1 cellular context compared by ENCODE assay signal in the genomic region with DNA sequence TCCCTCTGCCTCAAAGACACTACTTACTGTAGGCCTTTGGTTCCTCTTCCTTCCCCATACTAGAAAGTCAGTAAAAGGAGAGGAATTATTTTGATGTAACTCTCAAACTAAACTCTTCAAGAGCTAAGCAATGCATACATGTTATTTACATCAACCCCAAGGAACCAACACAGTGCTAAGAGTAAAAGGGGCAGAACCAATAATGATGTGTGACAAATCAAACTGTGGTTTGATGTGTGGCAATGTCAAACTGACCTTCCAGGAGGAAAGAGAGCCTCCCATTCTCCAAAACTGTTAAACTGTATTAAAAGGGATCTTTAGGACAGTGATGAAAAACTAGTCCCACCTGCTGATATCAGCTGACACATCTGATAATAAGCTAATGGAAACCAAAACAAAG.
TF ChIP-seq lines count a peak whose summit lies in the region.

No MANE protein-coding gene starts in this region.

TF ChIP-seq in HepG2, 621 proteins besides CTCF, POLR2A, EP300 and RAD21:
- TF ChIP-seq, protein P1, sequence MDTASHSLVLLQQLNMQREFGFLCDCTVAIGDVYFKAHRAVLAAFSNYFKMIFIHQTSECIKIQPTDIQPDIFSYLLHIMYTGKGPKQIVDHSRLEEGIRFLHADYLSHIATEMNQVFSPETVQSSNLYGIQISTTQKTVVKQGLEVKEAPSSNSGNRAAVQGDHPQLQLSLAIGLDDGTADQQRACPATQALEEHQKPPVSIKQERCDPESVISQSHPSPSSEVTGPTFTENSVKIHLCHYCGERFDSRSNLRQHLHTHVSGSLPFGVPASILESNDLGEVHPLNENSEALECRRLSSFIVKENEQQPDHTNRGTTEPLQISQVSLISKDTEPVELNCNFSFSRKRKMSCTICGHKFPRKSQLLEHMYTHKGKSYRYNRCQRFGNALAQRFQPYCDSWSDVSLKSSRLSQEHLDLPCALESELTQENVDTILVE (CRISPR knock-in tag; IDR thresholded peaks at IDR 0.05) = no peak
- TF ChIP-seq SNAI1 (CRISPR knock-in tag; IDR thresholded peaks at IDR 0.05; ENCODE audit: borderline replicate concordance) (no peak), BRCA1 (CRISPR knock-in tag; IDR thresholded peaks at IDR 0.05) (no peak), ZNF160 (CRISPR knock-in tag; IDR thresholded peaks at IDR 0.05) (no peak), ZNF780A (CRISPR knock-in tag; IDR thresholded peaks at IDR 0.05) (no peak), SP1 (IDR thresholded peaks at IDR 0.05) (no peak), SP1 (CRISPR knock-in tag; IDR thresholded peaks at IDR 0.05) (no peak), FOXP1 (IDR thresholded peaks at IDR 0.05) (no peak), FOXP1 (CRISPR knock-in tag; IDR thresholded peaks at IDR 0.05) (no peak), RBM22 (optimal IDR thresholded peaks at IDR 0.05; ENCODE audit: low read length) (peak; percentile 83), ZNF225 (CRISPR knock-in tag; IDR thresholded peaks at IDR 0.05) (no peak), ZBTB7A (CRISPR knock-in tag; IDR thresholded peaks at IDR 0.05) (no peak), POLR2AphosphoS5 (IDR thresholded peaks at IDR 0.05; ENCODE audit: low read depth, low read length) (peak; percentile 25), NFE2L2 (IDR thresholded peaks at IDR 0.05; ENCODE audit: low read length) (no peak), ZNF720 (CRISPR knock-in tag; IDR thresholded peaks at IDR 0.05) (no peak), IKZF1 (IDR thresholded peaks at IDR 0.05) (no peak), CEBPG (CRISPR knock-in tag; IDR thresholded peaks at IDR 0.05) (no peak), ERF (CRISPR knock-in tag; IDR thresholded peaks at IDR 0.05) (no peak), MEIS2 (CRISPR knock-in tag; IDR thresholded peaks at IDR 0.05) (no peak), ZNF101 (CRISPR knock-in tag; IDR thresholded peaks at IDR 0.05; ENCODE audit: borderline replicate concordance, low read depth) (no peak), TBX2 (CRISPR knock-in tag; IDR thresholded peaks at IDR 0.05; ENCODE audit: borderline replicate concordance) (no peak), SMARCC2 (IDR thresholded peaks at IDR 0.05) (no peak), ZNF644 (CRISPR knock-in tag; IDR thresholded peaks at IDR 0.05; ENCODE audit: low read depth) (no peak), POLR2AphosphoS2 (IDR thresholded peaks at IDR 0.05; ENCODE audit: low read depth, low read length) (peak; percentile 58; the same call in 1 of the 2 replicates), POLR2G (IDR thresholded peaks at IDR 0.05; ENCODE audit: low read depth, low read length) (peak; percentile 2; the same call in 1 of the 2 replicates), ZNF891 (CRISPR knock-in tag; IDR thresholded peaks at IDR 0.05) (no peak), ZNF143 (CRISPR knock-in tag; IDR thresholded peaks at IDR 0.05) (no peak)
- TF ChIP-seq, protein P2, sequence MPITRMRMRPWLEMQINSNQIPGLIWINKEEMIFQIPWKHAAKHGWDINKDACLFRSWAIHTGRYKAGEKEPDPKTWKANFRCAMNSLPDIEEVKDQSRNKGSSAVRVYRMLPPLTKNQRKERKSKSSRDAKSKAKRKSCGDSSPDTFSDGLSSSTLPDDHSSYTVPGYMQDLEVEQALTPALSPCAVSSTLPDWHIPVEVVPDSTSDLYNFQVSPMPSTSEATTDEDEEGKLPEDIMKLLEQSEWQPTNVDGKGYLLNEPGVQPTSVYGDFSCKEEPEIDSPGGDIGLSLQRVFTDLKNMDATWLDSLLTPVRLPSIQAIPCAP (CRISPR knock-in tag; IDR thresholded peaks at IDR 0.05; ENCODE audit: low read depth) = no peak
- TF ChIP-seq, protein P3, sequence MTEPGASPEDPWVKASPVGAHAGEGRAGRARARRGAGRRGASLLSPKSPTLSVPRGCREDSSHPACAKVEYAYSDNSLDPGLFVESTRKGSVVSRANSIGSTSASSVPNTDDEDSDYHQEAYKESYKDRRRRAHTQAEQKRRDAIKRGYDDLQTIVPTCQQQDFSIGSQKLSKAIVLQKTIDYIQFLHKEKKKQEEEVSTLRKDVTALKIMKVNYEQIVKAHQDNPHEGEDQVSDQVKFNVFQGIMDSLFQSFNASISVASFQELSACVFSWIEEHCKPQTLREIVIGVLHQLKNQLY (CRISPR knock-in tag; IDR thresholded peaks at IDR 0.05) = no peak
- TF ChIP-seq, protein P4, sequence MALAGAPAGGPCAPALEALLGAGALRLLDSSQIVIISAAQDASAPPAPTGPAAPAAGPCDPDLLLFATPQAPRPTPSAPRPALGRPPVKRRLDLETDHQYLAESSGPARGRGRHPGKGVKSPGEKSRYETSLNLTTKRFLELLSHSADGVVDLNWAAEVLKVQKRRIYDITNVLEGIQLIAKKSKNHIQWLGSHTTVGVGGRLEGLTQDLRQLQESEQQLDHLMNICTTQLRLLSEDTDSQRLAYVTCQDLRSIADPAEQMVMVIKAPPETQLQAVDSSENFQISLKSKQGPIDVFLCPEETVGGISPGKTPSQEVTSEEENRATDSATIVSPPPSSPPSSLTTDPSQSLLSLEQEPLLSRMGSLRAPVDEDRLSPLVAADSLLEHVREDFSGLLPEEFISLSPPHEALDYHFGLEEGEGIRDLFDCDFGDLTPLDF (CRISPR knock-in tag; IDR thresholded peaks at IDR 0.05) = no peak
- TF ChIP-seq, protein P5, sequence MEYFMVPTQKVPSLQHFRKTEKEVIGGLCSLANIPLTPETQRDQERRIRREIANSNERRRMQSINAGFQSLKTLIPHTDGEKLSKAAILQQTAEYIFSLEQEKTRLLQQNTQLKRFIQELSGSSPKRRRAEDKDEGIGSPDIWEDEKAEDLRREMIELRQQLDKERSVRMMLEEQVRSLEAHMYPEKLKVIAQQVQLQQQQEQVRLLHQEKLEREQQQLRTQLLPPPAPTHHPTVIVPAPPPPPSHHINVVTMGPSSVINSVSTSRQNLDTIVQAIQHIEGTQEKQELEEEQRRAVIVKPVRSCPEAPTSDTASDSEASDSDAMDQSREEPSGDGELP (IDR thresholded peaks at IDR 0.05; ENCODE audit: borderline replicate concordance, low read depth) = no peak
- TF ChIP-seq, protein P6, sequence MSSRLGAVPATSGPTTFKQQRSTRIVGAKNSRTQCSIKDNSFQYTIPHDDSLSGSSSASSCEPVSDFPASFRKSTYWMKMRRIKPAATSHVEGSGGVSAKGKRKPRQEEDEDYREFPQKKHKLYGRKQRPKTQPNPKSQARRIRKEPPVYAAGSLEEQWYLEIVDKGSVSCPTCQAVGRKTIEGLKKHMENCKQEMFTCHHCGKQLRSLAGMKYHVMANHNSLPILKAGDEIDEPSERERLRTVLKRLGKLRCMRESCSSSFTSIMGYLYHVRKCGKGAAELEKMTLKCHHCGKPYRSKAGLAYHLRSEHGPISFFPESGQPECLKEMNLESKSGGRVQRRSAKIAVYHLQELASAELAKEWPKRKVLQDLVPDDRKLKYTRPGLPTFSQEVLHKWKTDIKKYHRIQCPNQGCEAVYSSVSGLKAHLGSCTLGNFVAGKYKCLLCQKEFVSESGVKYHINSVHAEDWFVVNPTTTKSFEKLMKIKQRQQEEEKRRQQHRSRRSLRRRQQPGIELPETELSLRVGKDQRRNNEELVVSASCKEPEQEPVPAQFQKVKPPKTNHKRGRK (CRISPR knock-in tag; IDR thresholded peaks at IDR 0.05) = no peak
- TF ChIP-seq, protein P7, sequence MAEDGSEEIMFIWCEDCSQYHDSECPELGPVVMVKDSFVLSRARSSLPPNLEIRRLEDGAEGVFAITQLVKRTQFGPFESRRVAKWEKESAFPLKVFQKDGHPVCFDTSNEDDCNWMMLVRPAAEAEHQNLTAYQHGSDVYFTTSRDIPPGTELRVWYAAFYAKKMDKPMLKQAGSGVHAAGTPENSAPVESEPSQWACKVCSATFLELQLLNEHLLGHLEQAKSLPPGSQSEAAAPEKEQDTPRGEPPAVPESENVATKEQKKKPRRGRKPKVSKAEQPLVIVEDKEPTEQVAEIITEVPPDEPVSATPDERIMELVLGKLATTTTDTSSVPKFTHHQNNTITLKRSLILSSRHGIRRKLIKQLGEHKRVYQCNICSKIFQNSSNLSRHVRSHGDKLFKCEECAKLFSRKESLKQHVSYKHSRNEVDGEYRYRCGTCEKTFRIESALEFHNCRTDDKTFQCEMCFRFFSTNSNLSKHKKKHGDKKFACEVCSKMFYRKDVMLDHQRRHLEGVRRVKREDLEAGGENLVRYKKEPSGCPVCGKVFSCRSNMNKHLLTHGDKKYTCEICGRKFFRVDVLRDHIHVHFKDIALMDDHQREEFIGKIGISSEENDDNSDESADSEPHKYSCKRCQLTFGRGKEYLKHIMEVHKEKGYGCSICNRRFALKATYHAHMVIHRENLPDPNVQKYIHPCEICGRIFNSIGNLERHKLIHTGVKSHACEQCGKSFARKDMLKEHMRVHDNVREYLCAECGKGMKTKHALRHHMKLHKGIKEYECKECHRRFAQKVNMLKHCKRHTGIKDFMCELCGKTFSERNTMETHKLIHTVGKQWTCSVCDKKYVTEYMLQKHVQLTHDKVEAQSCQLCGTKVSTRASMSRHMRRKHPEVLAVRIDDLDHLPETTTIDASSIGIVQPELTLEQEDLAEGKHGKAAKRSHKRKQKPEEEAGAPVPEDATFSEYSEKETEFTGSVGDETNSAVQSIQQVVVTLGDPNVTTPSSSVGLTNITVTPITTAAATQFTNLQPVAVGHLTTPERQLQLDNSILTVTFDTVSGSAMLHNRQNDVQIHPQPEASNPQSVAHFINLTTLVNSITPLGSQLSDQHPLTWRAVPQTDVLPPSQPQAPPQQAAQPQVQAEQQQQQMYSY (CRISPR knock-in tag; IDR thresholded peaks at IDR 0.05) = no peak
- TF ChIP-seq, protein P8, sequence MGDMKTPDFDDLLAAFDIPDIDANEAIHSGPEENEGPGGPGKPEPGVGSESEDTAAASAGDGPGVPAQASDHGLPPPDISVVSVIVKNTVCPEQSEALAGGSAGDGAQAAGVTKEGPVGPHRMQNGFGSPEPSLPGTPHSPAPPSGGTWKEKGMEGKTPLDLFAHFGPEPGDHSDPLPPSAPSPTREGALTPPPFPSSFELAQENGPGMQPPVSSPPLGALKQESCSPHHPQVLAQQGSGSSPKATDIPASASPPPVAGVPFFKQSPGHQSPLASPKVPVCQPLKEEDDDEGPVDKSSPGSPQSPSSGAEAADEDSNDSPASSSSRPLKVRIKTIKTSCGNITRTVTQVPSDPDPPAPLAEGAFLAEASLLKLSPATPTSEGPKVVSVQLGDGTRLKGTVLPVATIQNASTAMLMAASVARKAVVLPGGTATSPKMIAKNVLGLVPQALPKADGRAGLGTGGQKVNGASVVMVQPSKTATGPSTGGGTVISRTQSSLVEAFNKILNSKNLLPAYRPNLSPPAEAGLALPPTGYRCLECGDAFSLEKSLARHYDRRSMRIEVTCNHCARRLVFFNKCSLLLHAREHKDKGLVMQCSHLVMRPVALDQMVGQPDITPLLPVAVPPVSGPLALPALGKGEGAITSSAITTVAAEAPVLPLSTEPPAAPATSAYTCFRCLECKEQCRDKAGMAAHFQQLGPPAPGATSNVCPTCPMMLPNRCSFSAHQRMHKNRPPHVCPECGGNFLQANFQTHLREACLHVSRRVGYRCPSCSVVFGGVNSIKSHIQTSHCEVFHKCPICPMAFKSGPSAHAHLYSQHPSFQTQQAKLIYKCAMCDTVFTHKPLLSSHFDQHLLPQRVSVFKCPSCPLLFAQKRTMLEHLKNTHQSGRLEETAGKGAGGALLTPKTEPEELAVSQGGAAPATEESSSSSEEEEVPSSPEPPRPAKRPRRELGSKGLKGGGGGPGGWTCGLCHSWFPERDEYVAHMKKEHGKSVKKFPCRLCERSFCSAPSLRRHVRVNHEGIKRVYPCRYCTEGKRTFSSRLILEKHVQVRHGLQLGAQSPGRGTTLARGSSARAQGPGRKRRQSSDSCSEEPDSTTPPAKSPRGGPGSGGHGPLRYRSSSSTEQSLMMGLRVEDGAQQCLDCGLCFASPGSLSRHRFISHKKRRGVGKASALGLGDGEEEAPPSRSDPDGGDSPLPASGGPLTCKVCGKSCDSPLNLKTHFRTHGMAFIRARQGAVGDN (CRISPR knock-in tag; IDR thresholded peaks at IDR 0.05) = no peak
